10 cellular contexts compared by ENCODE assay signal in genomic region chr2:216317831-216318230, GRCh38. TPM values are rescaled to one million over a fixed set of nuclear protein-coding genes. Genes with fewer than 3 reads are reported as not detected.
"Had no signal": no experiment of that assay in that cellular context is flagged by ENCODE, and none has a peak within 500 bp of the region (broad histone marks: within the 10 kb centered on the region; RNA-seq: fewer than 3 reads in every experiment).

No MANE protein-coding gene starts in this region.

- DNase-seq: activated CD4-positive, alpha-beta T cell treated with anti-CD3 and anti-CD28 coated beads, Interleukin-2, amount 10 ng/mL, durations not matched to agents 24 days and 14 days; activated naive CD4-positive, alpha-beta T cell treated with Interleukin-2 at 50 U/mL for 16 hours; colonic mucosa; effector CD8-positive, alpha-beta T cell; small intestine had no signal

- H3K4me1 Mint-ChIP-seq: activated CD4-positive, alpha-beta T cell treated with anti-CD3 and anti-CD28 coated beads, Interleukin-2, amount 10 ng/mL, durations not matched to agents 24 days and 14 days had no signal

- H3K9me3 ChIP-seq: colonic mucosa had no signal

- H3K36me3 Mint-ChIP-seq: WTC11 had no signal

- H3K4me3 Mint-ChIP-seq: activated CD4-positive, alpha-beta T cell treated with anti-CD3 and anti-CD28 coated beads, Interleukin-2, amount 10 ng/mL, durations not matched to agents 24 days and 14 days; T-helper 1 cell treated with Interleukin-12 subunit alpha and Interleukin-12 subunit beta and Interleukin-4 antibody, amounts not matched to agents 30 μg/mL and 1 μg/mL, for 36 hours; WTC11 had no signal

- H3K4me3 ChIP-seq: colonic mucosa had no signal

- ATAC-seq: left lobe of liver had no signal

- H3K27ac Mint-ChIP-seq: activated CD4-positive, alpha-beta T cell treated with anti-CD3 and anti-CD28 coated beads, Interleukin-2, amount 10 ng/mL, durations not matched to agents 24 days and 14 days; T-helper 1 cell treated with Interleukin-12 subunit alpha and Interleukin-12 subunit beta and Interleukin-4 antibody, amounts not matched to agents 30 μg/mL and 1 μg/mL, for 36 hours had no signal

- H3K27ac ChIP-seq: colonic mucosa, epithelial cell of prostate had no signal

- H3K27me3 ChIP-seq: colonic mucosa had no signal

- H3K9me3 Mint-ChIP-seq: T-helper 1 cell treated with Interleukin-12 subunit alpha and Interleukin-12 subunit beta and Interleukin-4 antibody, amounts not matched to agents 30 μg/mL and 1 μg/mL, for 36 hours; WTC11 had no signal

- H3K36me3 ChIP-seq: colonic mucosa had no signal

- H3K4me1 ChIP-seq: colonic mucosa had no signal

RNA-seq across cellular contexts. Expression of gene MARCHF4, which starts 54.5 kb away (rescaled TPM):
- total RNA-seq: activated CD4-positive, alpha-beta T cell treated with anti-CD3 and anti-CD28 coated beads, Interleukin-2, amount 10 ng/mL, durations not matched to agents 24 days and 14 days; cardiac septum; left lobe of liver had no signal
